ENCODE assay signal across 8 cellular contexts in the genomic region with DNA sequence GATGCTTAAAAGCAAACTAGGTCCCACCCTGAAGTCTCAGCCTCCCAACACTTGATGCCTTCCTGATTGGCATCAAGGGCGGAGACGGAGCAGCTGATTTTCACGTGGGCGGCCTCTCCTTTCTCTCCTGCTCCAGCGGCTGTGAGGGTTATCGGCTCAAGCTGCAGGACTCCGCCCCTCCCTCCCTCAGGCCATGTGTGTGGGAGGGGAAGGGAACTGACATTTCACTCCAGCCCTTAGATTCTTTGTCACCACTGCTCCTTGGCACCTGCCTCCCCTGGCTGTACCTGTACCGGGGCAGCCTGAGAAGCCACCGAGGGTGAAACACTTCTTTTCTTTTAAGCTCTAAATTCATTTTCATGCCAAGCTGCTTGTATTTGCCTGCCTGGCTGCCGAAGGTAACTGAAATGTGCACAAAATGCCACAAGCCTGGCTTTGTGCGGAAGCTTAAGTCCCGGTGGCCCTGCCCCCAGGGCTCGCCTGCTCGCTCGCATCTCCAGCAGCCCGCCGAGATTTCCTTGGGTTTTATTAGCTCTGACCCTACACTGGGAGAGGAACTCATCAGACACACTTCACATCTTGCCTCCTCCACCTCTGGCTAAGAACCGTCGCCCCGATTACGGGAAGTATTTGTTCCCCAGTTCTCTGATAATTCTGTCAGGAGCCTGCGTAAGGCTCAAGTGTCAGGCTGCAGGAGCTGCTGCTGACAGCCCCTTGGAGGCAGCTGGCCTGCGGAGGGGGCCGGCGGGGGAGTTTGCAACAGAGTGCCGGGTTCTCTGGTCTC. TPM values are rescaled to one million over a fixed set of nuclear protein-coding genes. Genes with fewer than 3 reads are reported as not detected.
DNase-seq lines count a peak whose midpoint lies in the region; ATAC-seq and TF ChIP-seq lines count a peak whose summit lies in the region.

No MANE protein-coding gene starts in this region.

- no peak overlapping the region for H2BK20ac ChIP-seq in IMR-90 (ENCODE audit: low read depth, low read length)

- POLR2A ChIA-PET in IMR-90 (lab: Charles Lee; ENCODE audit: unreplicated experiment), result interaction anchor here (0.9 kb wide), 1 partner anchor 26 kb away, joined by 3 read pairs; no protein-coding TSS in a partner anchor

- peak overlapping the region; percentile 23; the same call in 1 of the 2 replicates for H2AK5ac ChIP-seq in IMR-90 (ENCODE audit: low read depth, low read length)

- H3K4me3 ChIP-seq in IMR-90 (ENCODE audit: insufficient read depth, low read depth, low read length), result no peak overlapping the region
- peak overlapping the region; percentile 38 for H3K4me3 ChIP-seq in iPS-18a (ENCODE audit: low read length)
- H3K4me3 ChIP-seq in skeletal muscle cell (ENCODE audit: low read depth, low read length), result peak overlapping the region; percentile 8
- H3K4me3 ChIP-seq in MG63, result no peak overlapping the region

- H3K14ac ChIP-seq in IMR-90 (replicated peaks; ENCODE audit: low read depth, low read length), result no peak overlapping the region; the same call in 1 of the 2 replicates

- TF ChIP-seq CTCF in IMR-90 (conservative IDR thresholded peaks at IDR 0.05; ENCODE audit: low read depth, low read length) (no peak), VCaP (conservative IDR thresholded peaks at IDR 0.05) (no peak)

- H3K9ac ChIP-seq in IMR-90 (ENCODE audit: low read depth, low read length), result no peak overlapping the region
- no peak overlapping the region for H3K9ac ChIP-seq in iPS-18a (ENCODE audit: low read length)

- H4K8ac ChIP-seq in IMR-90 (ENCODE audit: low read depth in 2 of 2, low read length in 2 of 2), result no peak overlapping the region

- no peak overlapping the region for H2BK15ac ChIP-seq in IMR-90 (ENCODE audit: low read depth, low read length)

- H3K4ac ChIP-seq in IMR-90 (ENCODE audit: low read depth, low read length), result no peak overlapping the region

- H3K18ac ChIP-seq in IMR-90 (ENCODE audit: low read depth, low read length), result no peak overlapping the region

- no peaks in the 10 kb centered on the region for H3K36me3 ChIP-seq in IMR-90 (ENCODE audit: control insufficient read depth, insufficient read depth, low read length)
- H3K36me3 ChIP-seq in iPS-18a (ENCODE audit: control insufficient read depth, low read depth, low read length), result peaks cover 15% of the 10 kb centered on the region
- H3K36me3 ChIP-seq in MG63, result peaks cover 29% of the 10 kb centered on the region

- peak overlapping the region; percentile 67 for H2AFZ ChIP-seq in IMR-90 (replicated peaks; ENCODE audit: low read length, poor library complexity)

- H3K27ac ChIP-seq in IMR-90 (ENCODE audit: insufficient read depth, low read length) (no peak overlapping the region), VCaP (peak overlapping the region; percentile 28; the same call in 1 of the 2 replicates), iPS-18a (ENCODE audit: low read length) (no peak overlapping the region)

- no peak overlapping the region for H2BK120ac ChIP-seq in IMR-90 (ENCODE audit: low read depth, low read length)

- no peak overlapping the region for H2BK5ac ChIP-seq in IMR-90 (ENCODE audit: low read depth, low read length, poor library complexity, severe bottlenecking)

- peak overlapping the region; percentile 69 for H2AK9ac ChIP-seq in IMR-90 (replicated peaks; ENCODE audit: low read depth, low read length, poor library complexity)

- DNase-seq in IMR-90, result no peak
- no peak for DNase-seq in skeletal muscle cell (ENCODE audit: low read depth)
- DNase-seq in NCI-H226, result no peak
- DNase-seq in NCI-H748 (lab: John Stamatoyannopoulos, UW; ENCODE audit: unreplicated experiment), result no peak
- DNase-seq in COR-L47 (lab: John Stamatoyannopoulos, UW), result no peak
- DNase-seq in MG63, result no peak

- peaks cover 13% of the 10 kb centered on the region for H3K9me1 ChIP-seq in IMR-90 (ENCODE audit: insufficient read depth, low read length)

- no peaks in the 10 kb centered on the region for H4K20me1 ChIP-seq in IMR-90 (ENCODE audit: insufficient read depth, low read length)

- in situ Hi-C loops in IMR-90 (cut with MboI; ENCODE audit: low sequenced_read_pairs), result no loop called here

- peaks cover 0 to 12% of the 10 kb centered on the region in 2 experiments; a peak in 2 of 4 replicates for H3K79me1 ChIP-seq in IMR-90 (ENCODE audit: low read depth in 1 of 2, low read length in 2 of 2)

- peaks cover 6% of the 10 kb centered on the region for H3K27me3 ChIP-seq in IMR-90 (ENCODE audit: control insufficient read depth, insufficient read depth, low read length)
- H3K27me3 ChIP-seq in iPS-18a (ENCODE audit: control insufficient read depth, insufficient read depth, low read length), result no peaks in the 10 kb centered on the region
- H3K27me3 ChIP-seq in MG63, result no peaks in the 10 kb centered on the region

- TF ChIP-seq POLR2A in IMR-90 (IDR thresholded peaks at IDR 0.05; ENCODE audit: low read depth, low read length), result no peak

- TF ChIP-seq RAD21 in IMR-90 (IDR thresholded peaks at IDR 0.05; ENCODE audit: low read length), result no peak

- H3K4me1 ChIP-seq in IMR-90 (ENCODE audit: control insufficient read depth, insufficient read depth, low read length) (peaks cover 8% of the 10 kb centered on the region), iPS-18a (ENCODE audit: control insufficient read depth, low read depth, low read length) (peaks cover 13% of the 10 kb centered on the region)

- CTCF ChIA-PET in IMR-90 (lab: Yijun Ruan, JAX), result interaction anchor here (1.9 kb wide), 1 partner anchor 169 kb away, joined by 5 read pairs; no protein-coding TSS in a partner anchor

- H4K5ac ChIP-seq in IMR-90 (ENCODE audit: low read depth, low read length), result no peak overlapping the region

- no peak overlapping the region for H3K23ac ChIP-seq in IMR-90 (ENCODE audit: low read depth, low read length)

- no peak overlapping the region for H3K56ac ChIP-seq in IMR-90 (ENCODE audit: extremely low read depth, insufficient read depth, low read length)

- ATAC-seq in IMR-90 (ENCODE audit: low read depth), result peak; percentile 12; the same call in 1 of the 2 replicates

- BruUV-seq in IMR-90 (replicated peaks; lab: Mats Ljungman, UMichigan), result no TSS peak

- H4K91ac ChIP-seq in IMR-90 (ENCODE audit: insufficient read depth, low read depth, low read length), result no peak overlapping the region

- intact Hi-C loops in IMR-90 (cut with micrococcal nuclease), result no loop called here

- 27% methylated on average over 7 of the region's 26 CpGs; no CpG with 5 or more reads in 1 of the 2 experiments for WGBS in IMR-90 (ENCODE audit: extremely low coverage in 2 of 2, insufficient read length in 1 of 2), 2 experiments

- H3K9me3 ChIP-seq in IMR-90 (ENCODE audit: control insufficient read depth, insufficient read depth, low read length) (peaks cover 3% of the 10 kb centered on the region), iPS-18a (ENCODE audit: control insufficient read depth, low read depth, low read length) (no peaks in the 10 kb centered on the region), MG63 (peaks cover 4% of the 10 kb centered on the region; the same call in 1 of the 2 replicates)

- peak overlapping the region; percentile 10; the same call in 1 of the 2 replicates for H3K4me2 ChIP-seq in IMR-90 (ENCODE audit: low read depth, low read length)

- dilution Hi-C loops in IMR-90 (cut with HindIII; ENCODE audit: low sequenced_read_pairs, unreplicated experiment), result no loop called here

TF ChIP-seq in IMR-90, 13 proteins besides CTCF, POLR2A, EP300 and RAD21:
- TF ChIP-seq USF2 (IDR thresholded peaks at IDR 0.05; ENCODE audit: low read depth, low read length) (no peak), SMC3 (IDR thresholded peaks at IDR 0.05; ENCODE audit: low read depth, low read length) (no peak), CHD1 (IDR thresholded peaks at IDR 0.05; ENCODE audit: low read depth, low read length) (no peak), RFX5 (IDR thresholded peaks at IDR 0.05; ENCODE audit: low read depth, low read length) (no peak)

RNA-seq across cellular contexts. Expression of gene CPNE5, which starts 9.6 kb away (rescaled TPM):
- total RNA-seq in IMR-90 (2012; rRNA removed), result not detected in 2 replicates
- 0.07 and 0.10 TPM in 2 replicates for polyA plus RNA-seq in IMR-90 (2012; rRNA removed)
- 0.03 and 0.05 TPM in 2 replicates for polyA plus RNA-seq in IMR-90 (2012; cell fraction: cytosol; rRNA removed)
- 0.10 and 0.36 TPM in 2 replicates for polyA plus RNA-seq in IMR-90 (2012; cell fraction: nucleus; rRNA removed; ENCODE audit: low replicate concordance)
- total RNA-seq in MG63 (2014; rRNA removed; shearing (Covaris generic); ENCODE audit: low replicate concordance), result 0.59 TPM in 1 of 2 replicates, not detected in the other

RNA-seq across cellular contexts. Expression of gene PPIL1, which starts 25.8 kb away (rescaled TPM):
- total RNA-seq in IMR-90 (2012; rRNA removed), result 50.5 and 58.4 TPM in 2 replicates
- 25.9 and 28.4 TPM in 2 replicates for polyA plus RNA-seq in IMR-90 (2012; rRNA removed)
- polyA plus RNA-seq in IMR-90 (2012; cell fraction: cytosol; rRNA removed), result 14.4 and 17.5 TPM in 2 replicates
- polyA plus RNA-seq in IMR-90 (2012; cell fraction: nucleus; rRNA removed; ENCODE audit: low replicate concordance), result 2.7 and 7.9 TPM in 2 replicates
- 52.9 and 54.4 TPM in 2 replicates for total RNA-seq in MG63 (2014; rRNA removed; shearing (Covaris generic); ENCODE audit: low replicate concordance)

RNA-seq across cellular contexts. Expression of gene C6orf89, which starts 36.9 kb away (rescaled TPM):
- total RNA-seq in IMR-90 (2012; rRNA removed), result 39.2 and 52.3 TPM in 2 replicates
- 26.8 and 30.8 TPM in 2 replicates for polyA plus RNA-seq in IMR-90 (2012; rRNA removed)
- 11.4 and 11.6 TPM in 2 replicates for polyA plus RNA-seq in IMR-90 (2012; cell fraction: cytosol; rRNA removed)
- 11.0 and 26.3 TPM in 2 replicates for polyA plus RNA-seq in IMR-90 (2012; cell fraction: nucleus; rRNA removed; ENCODE audit: low replicate concordance)
- 19.6 and 32.0 TPM in 2 replicates for total RNA-seq in MG63 (2014; rRNA removed; shearing (Covaris generic); ENCODE audit: low replicate concordance)

Comparison
In these comparisons a context has a peak if more than half of its experiments do, and no peak if none do; other contexts are left out.
1. H3K4me3 ChIP-seq: peak in iPS-18a (single experiment) and skeletal muscle cell (single experiment); none in IMR-90 (single experiment) and MG63 (single experiment).